In genomic region chr9:82829818-82830217, GRCh38 we compare ENCODE assay signal across 1 cellular context.
TF ChIP-seq lines count a peak whose summit lies in the region.

No MANE protein-coding gene starts in this region.

TF ChIP-seq in A549, 52 proteins besides CTCF, POLR2A, EP300 and RAD21 (continued from another document):
- TF ChIP-seq HMGXB4 (CRISPR knock-in tag; IDR thresholded peaks at IDR 0.05; ENCODE audit: borderline replicate concordance): no peak
- TF ChIP-seq HDAC2 (IDR thresholded peaks at IDR 0.05): no peak
- TF ChIP-seq TP53 (CRISPR knock-in tag; IDR thresholded peaks at IDR 0.05): no peak
- TF ChIP-seq JUNB (IDR thresholded peaks at IDR 0.05): no peak
- no peak for TF ChIP-seq SREBF2 (IDR thresholded peaks at IDR 0.05)
- no peak for TF ChIP-seq CHD2 (IDR thresholded peaks at IDR 0.05; ENCODE audit: low read length, partially characterized antibody)
- no peak for TF ChIP-seq ATOH8 (CRISPR knock-in tag; IDR thresholded peaks at IDR 0.05; ENCODE audit: low read depth)
- no peak for TF ChIP-seq USF2 (IDR thresholded peaks at IDR 0.05)
